Comparison of ENCODE assay signal across 22 cellular contexts in the genomic region with DNA sequence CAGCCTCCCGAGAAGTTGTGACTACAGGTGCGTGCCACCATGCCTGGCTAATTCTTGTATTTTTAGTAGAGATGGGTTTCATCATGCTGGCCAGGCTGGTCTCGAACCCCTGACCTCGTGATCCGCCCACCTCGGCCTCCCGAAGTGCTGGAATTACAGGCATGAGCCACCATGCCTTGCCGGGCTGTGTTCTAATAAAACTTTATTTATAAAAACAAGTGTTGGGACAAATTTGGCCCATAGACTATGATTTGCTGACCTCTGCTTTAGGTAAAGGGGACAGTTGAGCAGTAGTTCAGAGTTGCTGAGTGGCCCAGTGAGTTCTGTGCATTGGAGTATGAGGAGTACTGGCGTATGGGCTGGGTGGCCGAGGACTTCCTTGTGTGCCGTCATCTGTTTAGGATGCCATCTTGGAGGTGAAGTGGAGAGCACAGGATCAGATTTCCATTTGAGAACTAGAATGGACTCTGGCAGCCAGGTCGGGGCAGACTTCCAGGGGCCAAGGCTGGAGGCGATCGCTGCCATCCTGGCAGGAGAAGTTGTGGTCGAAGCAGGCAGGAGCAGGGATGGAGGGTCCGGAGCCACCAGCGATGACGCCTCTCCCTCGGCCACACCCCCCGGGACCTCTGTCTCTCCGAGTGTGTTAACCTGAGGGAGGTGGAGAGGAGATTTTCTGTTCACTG. TPM values are rescaled to one million over a fixed set of nuclear protein-coding genes. Genes with fewer than 3 reads are reported as not detected.
"Had no signal": no experiment of that assay in that cellular context is flagged by ENCODE, and none has a peak within 500 bp of the region (broad histone marks: within the 10 kb centered on the region; RNA-seq: fewer than 3 reads in every experiment).

No MANE protein-coding gene starts in this region.

- H3K36me3 Mint-ChIP-seq: activated naive CD4-positive, alpha-beta T cell treated with anti-CD3 and anti-CD28 coated beads, Interleukin-2, amount 10 ng/mL, durations not matched to agents 7 days and 5 days; natural killer cell had no signal

- H3K9me3 Mint-ChIP-seq: activated CD4-positive, alpha-beta T cell treated with anti-CD3 and anti-CD28 coated beads, Interleukin-2, amount 10 ng/mL, durations not matched to agents 24 days and 14 days; activated naive CD4-positive, alpha-beta T cell treated with anti-CD3 and anti-CD28 coated beads, Interleukin-2, amount 10 ng/mL, durations not matched to agents 7 days and 5 days; activated naive CD8-positive, alpha-beta T cell treated with anti-CD3 and anti-CD28 coated beads, Interleukin-2, amount 50 U/mL, for 24 hours; activated T-cell treated with anti-CD3 and anti-CD28 coated beads, Interleukin-2, amount 50 U/mL, for 4 hours; natural killer cell; T-helper 1 cell treated with Interleukin-12 subunit alpha and Interleukin-12 subunit beta and Interleukin-4 antibody, amounts not matched to agents 30 μg/mL and 1 μg/mL, for 36 hours had no signal

- DNase-seq: activated CD4-positive, alpha-beta T cell treated with anti-CD3 and anti-CD28 coated beads, Interleukin-2, amount 10 ng/mL, durations not matched to agents 24 days and 14 days; activated CD8-positive, alpha-beta T cell treated with anti-CD3 and anti-CD28 coated beads, Interleukin-2, amount 10 ng/mL, durations not matched to agents 7 days and 5 days; activated naive CD4-positive, alpha-beta T cell treated with anti-CD3 and anti-CD28 coated beads, Interleukin-2, amount 10 ng/mL, durations not matched to agents 7 days and 5 days; activated naive CD8-positive, alpha-beta T cell treated with anti-CD3 and anti-CD28 coated beads, Interleukin-2, amount 50 U/mL, for 24 hours; activated T-cell treated with anti-CD3 and anti-CD28 coated beads, Interleukin-2, amount 50 U/mL, for 4 hours; anterior cingulate cortex; cerebellar nuclear complex; effector CD8-positive, alpha-beta T cell; heart right ventricle; left colon; lower lobe of right lung; natural killer cell; nucleus accumbens; retina; stimulated activated CD4-positive, alpha-beta T cell treated with anti-CD3 and anti-CD28 coated beads, Interleukin-2, amount 100 ng/mL, for 24 hours; stimulated activated naive CD4-positive, alpha-beta T cell treated with Interleukin-2 at 50 U/mL for 16 hours; substantia nigra had no signal

- H3K27me3 Mint-ChIP-seq: activated CD4-positive, alpha-beta T cell treated with anti-CD3 and anti-CD28 coated beads, Interleukin-2, amount 10 ng/mL, durations not matched to agents 24 days and 14 days had no signal

- H3K27me3 ChIP-seq: esophagus muscularis mucosa, heart right ventricle, tibial nerve had no signal

- H3K4me1 Mint-ChIP-seq: activated CD4-positive, alpha-beta T cell treated with anti-CD3 and anti-CD28 coated beads, Interleukin-2, amount 10 ng/mL, durations not matched to agents 24 days and 14 days; activated naive CD4-positive, alpha-beta T cell treated with anti-CD3 and anti-CD28 coated beads, Interleukin-2, amount 10 ng/mL, durations not matched to agents 7 days and 5 days; activated naive CD8-positive, alpha-beta T cell treated with anti-CD3 and anti-CD28 coated beads, Interleukin-2, amount 50 U/mL, for 24 hours; natural killer cell had no signal

- H3K27ac Mint-ChIP-seq: activated CD4-positive, alpha-beta T cell treated with anti-CD3 and anti-CD28 coated beads, Interleukin-2, amount 10 ng/mL, durations not matched to agents 24 days and 14 days; activated CD8-positive, alpha-beta T cell treated with anti-CD3 and anti-CD28 coated beads, Interleukin-2, amount 10 ng/mL, durations not matched to agents 7 days and 5 days; activated naive CD4-positive, alpha-beta T cell treated with anti-CD3 and anti-CD28 coated beads, Interleukin-2, amount 10 ng/mL, durations not matched to agents 7 days and 5 days; activated naive CD8-positive, alpha-beta T cell treated with anti-CD3 and anti-CD28 coated beads, Interleukin-2, amount 50 U/mL, for 24 hours; natural killer cell; T-helper 1 cell treated with Interleukin-12 subunit alpha and Interleukin-12 subunit beta and Interleukin-4 antibody, amounts not matched to agents 30 μg/mL and 1 μg/mL, for 36 hours had no signal

- H3K4me3 Mint-ChIP-seq: activated CD4-positive, alpha-beta T cell treated with anti-CD3 and anti-CD28 coated beads, Interleukin-2, amount 10 ng/mL, durations not matched to agents 24 days and 14 days; activated CD8-positive, alpha-beta T cell treated with anti-CD3 and anti-CD28 coated beads, Interleukin-2, amount 10 ng/mL, durations not matched to agents 7 days and 5 days; activated naive CD4-positive, alpha-beta T cell treated with anti-CD3 and anti-CD28 coated beads, Interleukin-2, amount 10 ng/mL, durations not matched to agents 7 days and 5 days; activated naive CD8-positive, alpha-beta T cell treated with anti-CD3 and anti-CD28 coated beads, Interleukin-2, amount 50 U/mL, for 24 hours; activated T-cell treated with anti-CD3 and anti-CD28 coated beads, Interleukin-2, amount 50 U/mL, for 4 hours; natural killer cell; T-helper 1 cell treated with Interleukin-12 subunit alpha and Interleukin-12 subunit beta and Interleukin-4 antibody, amounts not matched to agents 30 μg/mL and 1 μg/mL, for 36 hours had no signal

- H3K27ac ChIP-seq: heart right ventricle, lower lobe of right lung, tibial nerve had no signal

- H3K9me3 ChIP-seq: esophagus muscularis mucosa, heart right ventricle, lower lobe of right lung, tibial nerve had no signal

- H3K4me3 ChIP-seq: esophagus muscularis mucosa, heart right ventricle, lower lobe of right lung, tibial nerve had no signal

- FAIRE-seq: endothelial cell of umbilical vein, urothelium cell line had no signal

RNA-seq across cellular contexts. Expression of gene FBLN1, which starts 43.8 kb away (rescaled TPM):
- total RNA-seq: activated CD4-positive, alpha-beta T cell treated with anti-CD3 and anti-CD28 coated beads, Interleukin-2, amount 10 ng/mL, durations not matched to agents 24 days and 14 days; activated CD8-positive, alpha-beta T cell treated with anti-CD3 and anti-CD28 coated beads, Interleukin-2, amount 10 ng/mL, durations not matched to agents 7 days and 5 days had no signal
